ENCODE assay signal across 8 cellular contexts in the genomic region with DNA sequence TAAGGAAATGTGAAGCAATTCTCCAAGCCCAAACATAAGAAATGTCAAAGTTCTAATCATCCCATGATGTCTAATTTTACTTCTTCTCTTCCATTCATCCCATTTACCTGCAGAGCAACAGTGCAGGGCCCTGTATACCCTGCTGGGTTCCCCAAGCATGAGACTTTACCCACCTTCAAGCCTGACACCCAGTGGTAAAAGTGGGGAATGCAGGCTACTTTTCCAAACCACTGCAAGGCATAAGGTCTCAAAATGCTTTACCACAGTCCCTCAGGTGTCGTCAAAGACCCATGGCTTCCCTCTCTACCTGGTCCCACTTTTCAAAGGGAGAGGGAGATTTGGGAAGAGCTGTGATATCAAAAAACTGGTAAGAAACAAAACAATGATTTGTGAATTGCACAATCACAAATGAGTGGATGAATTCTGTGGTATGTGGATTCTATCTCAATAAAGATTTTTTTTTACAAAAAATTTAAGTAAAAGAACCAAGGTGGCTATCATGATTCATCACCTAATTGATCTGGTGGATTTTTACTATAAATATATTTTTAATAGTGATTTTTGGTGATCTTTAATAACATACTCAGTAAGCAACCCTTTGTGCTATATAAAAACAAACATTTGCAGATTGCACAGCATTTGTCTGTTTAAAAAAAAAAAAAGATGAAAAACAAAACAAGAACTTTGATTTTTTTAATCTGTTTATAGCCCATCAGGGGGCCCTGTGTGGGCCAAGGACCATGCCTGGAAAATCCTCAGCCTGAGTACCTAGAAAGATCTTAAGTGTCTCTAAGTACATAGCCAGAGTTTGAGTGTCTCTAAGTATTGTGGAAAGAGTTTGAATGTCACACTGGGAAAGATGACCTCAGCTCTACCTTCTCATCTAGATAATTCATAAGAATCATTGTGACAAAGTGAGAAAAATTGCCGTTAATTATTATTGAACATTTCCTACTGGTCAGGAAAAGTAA.
A peak's percentile ranks its signal among the peaks of the same experiment; 100 is the strongest.
DNase-seq lines count a peak whose midpoint lies in the region; ATAC-seq and TF ChIP-seq lines count a peak whose summit lies in the region.

No MANE protein-coding gene starts in this region.

- H3K9me3 Mint-ChIP-seq in H9: peaks cover 12 to 22% of the 10 kb centered on the region in 2 experiments
- no peaks in the 10 kb centered on the region for H3K9me3 Mint-ChIP-seq in activated naive CD8-positive, alpha-beta T cell treated with anti-CD3 and anti-CD28 coated beads for 36 hours

- H3K9ac ChIP-seq in H9 (ENCODE audit: extremely low read depth, insufficient read length, low read length) (no peak overlapping the region), OCI-LY1 (ENCODE audit: low read length) (no peak overlapping the region)

- no peak overlapping the region for H2BK15ac ChIP-seq in H9 (ENCODE audit: low read depth, low read length)

- H3K4me3 ChIP-seq in OCI-LY1 (ENCODE audit: low read depth, low read length, poor library complexity, severe bottlenecking): no peak overlapping the region

- H3K4me1 Mint-ChIP-seq in H9: peaks cover 10 to 17% of the 10 kb centered on the region in 2 experiments
- H3K4me1 Mint-ChIP-seq in activated naive CD8-positive, alpha-beta T cell treated with anti-CD3 and anti-CD28 coated beads for 36 hours: peaks cover 12% of the 10 kb centered on the region

- H2AFZ ChIP-seq in H9 (ENCODE audit: low read length) (no peak overlapping the region), OCI-LY1 (ENCODE audit: low read length) (no peak overlapping the region)

- H2AK5ac ChIP-seq in H9 (ENCODE audit: insufficient read length, low read length): no peak overlapping the region

- no peaks in the 10 kb centered on the region for H3K36me3 ChIP-seq in OCI-LY1 (ENCODE audit: insufficient read depth, low read length)

- H4K20me1 ChIP-seq in H9 (ENCODE audit: control insufficient read depth, insufficient read depth, insufficient read length): no peaks in the 10 kb centered on the region
- no peaks in the 10 kb centered on the region for H4K20me1 ChIP-seq in OCI-LY1 (ENCODE audit: insufficient read depth, low read length)

- H2BK120ac ChIP-seq in H9 (ENCODE audit: low read depth, low read length, poor library complexity, severe bottlenecking): no peak overlapping the region

- no peak overlapping the region for H4K5ac ChIP-seq in H9 (ENCODE audit: insufficient read length, low read depth, low read length)

- peaks cover 6 to 9% (median 7%) of the 10 kb centered on the region in 3 experiments; a peak in 6 of 7 replicates for H3K36me3 Mint-ChIP-seq in H9 (ENCODE audit: insufficient read depth in 1 of 3, low read depth in 3 of 3)
- no peaks in the 10 kb centered on the region for H3K36me3 Mint-ChIP-seq in activated naive CD8-positive, alpha-beta T cell treated with anti-CD3 and anti-CD28 coated beads for 36 hours

- no peaks in the 10 kb centered on the region for H3F3A ChIP-seq in OCI-LY1 (ENCODE audit: insufficient read depth, low read length)

- WGBS in H9 (ENCODE audit: extremely low coverage, insufficient read length, low lambda C conversion rate): no CpG with 5 or more reads among the region's 2 CpGs

- H3K23me2 ChIP-seq in H9 (ENCODE audit: insufficient read length, low read depth, low read length, poor library complexity, severe bottlenecking): no peaks in the 10 kb centered on the region

- no peak overlapping the region for H3K4ac ChIP-seq in H9 (ENCODE audit: low read depth, low read length)

- H3K79me1 ChIP-seq in H9 (ENCODE audit: insufficient read depth, low read depth, low read length, poor library complexity, severe bottlenecking): no peaks in the 10 kb centered on the region

- H3K27me3 ChIP-seq in H9 (ENCODE audit: insufficient read depth, low read length) (no peaks in the 10 kb centered on the region), OCI-LY1 (ENCODE audit: insufficient read depth, low read length) (no peaks in the 10 kb centered on the region)

- no peak overlapping the region for H2BK20ac ChIP-seq in H9 (ENCODE audit: low read depth, low read length, poor library complexity, severe bottlenecking)

- H3K4me3 Mint-ChIP-seq in H9: no peak overlapping the region
- H3K4me3 Mint-ChIP-seq in activated naive CD8-positive, alpha-beta T cell treated with anti-CD3 and anti-CD28 coated beads for 36 hours: no peak overlapping the region

- H3K56ac ChIP-seq in H9 (ENCODE audit: insufficient read length, low read depth, low read length): no peak overlapping the region

- H3K4me1 ChIP-seq in H9 (ENCODE audit: insufficient read depth, low read length) (no peaks in the 10 kb centered on the region; the same call in 1 of the 2 replicates), OCI-LY1 (ENCODE audit: insufficient read depth, low read length, severe bottlenecking) (no peaks in the 10 kb centered on the region)

- H3K27me3 Mint-ChIP-seq in H9 (ENCODE audit: low read depth): peaks cover 7% of the 10 kb centered on the region
- peaks cover 23% of the 10 kb centered on the region for H3K27me3 Mint-ChIP-seq in activated naive CD8-positive, alpha-beta T cell treated with anti-CD3 and anti-CD28 coated beads for 36 hours

- no peak overlapping the region for H4K91ac ChIP-seq in H9 (ENCODE audit: insufficient read length, low read depth, low read length)

- H3K14ac ChIP-seq in H9 (ENCODE audit: insufficient read depth, low read length): no peak overlapping the region

- ATAC-seq in HG03108 (IDR thresholded peaks at IDR 0.05; ENCODE audit: unreplicated experiment): no peak

- no peak overlapping the region for H3K23ac ChIP-seq in H9 (ENCODE audit: insufficient read length, low read depth, low read length)

- no peak overlapping the region for H2BK12ac ChIP-seq in H9 (ENCODE audit: insufficient read length, low read depth, low read length)

- H3K79me2 ChIP-seq in H9 (ENCODE audit: insufficient read depth, low read length) (no peaks in the 10 kb centered on the region), OCI-LY1 (ENCODE audit: insufficient read depth, low read length) (no peaks in the 10 kb centered on the region)

- peak; percentile 85 for TF ChIP-seq CTCF in H9 (conservative IDR thresholded peaks at IDR 0.05)
- peak; percentile 72 for TF ChIP-seq CTCF in OCI-LY1 (IDR thresholded peaks at IDR 0.05; ENCODE audit: low read length)

- H3K4me2 ChIP-seq in H9 (ENCODE audit: insufficient read depth, insufficient read length, low read length) (no peak overlapping the region), OCI-LY1 (ENCODE audit: low read length) (no peak overlapping the region)

- H3K9me3 ChIP-seq in H9 (ENCODE audit: control insufficient read depth, low read depth, low read length): no peaks in the 10 kb centered on the region
- no peaks in the 10 kb centered on the region for H3K9me3 ChIP-seq in OCI-LY1 (ENCODE audit: low read length)

- no peaks in the 10 kb centered on the region for H3K9me2 ChIP-seq in OCI-LY1 (ENCODE audit: low read depth, low read length)

- no peak overlapping the region for H3K27ac Mint-ChIP-seq in H9
- H3K27ac Mint-ChIP-seq in activated naive CD8-positive, alpha-beta T cell treated with anti-CD3 and anti-CD28 coated beads for 36 hours: no peak overlapping the region

- H3T11ph ChIP-seq in H9 (ENCODE audit: low read length): no peak overlapping the region

- no peak overlapping the region for H3K18ac ChIP-seq in H9 (ENCODE audit: insufficient read length, low read depth, low read length)

- no peak overlapping the region for H4K8ac ChIP-seq in H9 (replicated peaks; ENCODE audit: insufficient read length, low read depth, low read length)

- H2BK5ac ChIP-seq in H9 (ENCODE audit: insufficient read length, low read length): no peak overlapping the region

- H3K27ac ChIP-seq in H9 (ENCODE audit: insufficient read length, low read depth, low read length) (no peak overlapping the region), OCI-LY1 (ENCODE audit: low read depth, low read length, poor library complexity, severe bottlenecking) (no peak overlapping the region)

- DNase-seq in COR-L47 (lab: John Stamatoyannopoulos, UW) (peak; percentile 41), H9 (peak; percentile 86), iPS DF 19.7 (ENCODE audit: low read depth, low spot score) (peak; percentile 72), H4 (ENCODE audit: low spot score) (no peak)
- DNase-seq in activated naive CD8-positive, alpha-beta T cell treated with anti-CD3 and anti-CD28 coated beads for 36 hours: peak; percentile 43
- DNase-seq in stimulated activated CD4-positive, alpha-beta T cell treated with anti-CD3 and anti-CD28 coated beads, Interleukin-12 subunit alpha, Interleukin-12 subunit beta, amount 100 ng/mL, for 48 hours (ENCODE audit: low read depth in 2 of 3, low spot score in 1 of 3): peak; percentile 17 to 65 (median 33)
